ENCODE assay signal across 10 cellular contexts in the genomic region with DNA sequence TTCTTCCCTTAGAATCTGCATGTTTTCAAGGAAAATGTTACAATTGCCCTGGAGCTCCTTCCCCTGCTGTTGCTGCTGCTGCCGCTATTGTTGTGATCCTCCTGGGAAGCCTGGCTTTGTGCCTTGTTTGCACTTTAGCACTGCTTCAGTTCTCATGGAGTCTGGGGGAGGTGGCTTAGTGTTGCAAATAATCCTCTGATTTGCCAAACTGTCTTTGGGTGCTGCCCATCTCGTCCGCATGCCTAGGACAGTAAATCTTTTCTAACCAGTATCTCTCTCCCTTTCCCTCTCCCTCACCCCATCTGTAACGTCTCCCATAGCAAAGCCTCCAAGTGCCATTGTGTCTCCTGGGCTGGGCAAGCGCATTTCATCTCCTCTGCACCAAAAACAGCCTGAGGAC. TPM values are rescaled to one million over a fixed set of nuclear protein-coding genes. Genes with fewer than 3 reads are reported as not detected.
A peak's percentile ranks its signal among the peaks of the same experiment; 100 is the strongest.
DNase-seq lines count a peak whose midpoint lies in the region; ATAC-seq and TF ChIP-seq lines count a peak whose summit lies in the region.
"Had no signal": no experiment of that assay in that cellular context is flagged by ENCODE, and none has a peak within 500 bp of the region (broad histone marks: within the 10 kb centered on the region; RNA-seq: fewer than 3 reads in every experiment).

No MANE protein-coding gene starts in this region.

- peak overlapping the region; percentile 65 for H2AFZ ChIP-seq in neuronal stem cell (ENCODE audit: low read length)

- no peak overlapping the region for H4K91ac ChIP-seq in neuronal stem cell (ENCODE audit: low read depth, low read length, poor library complexity)

- H3K9ac ChIP-seq in neuronal stem cell (ENCODE audit: low read depth, low read length, poor library complexity), result no peak overlapping the region

- H3K18ac ChIP-seq in neuronal stem cell (ENCODE audit: low read length), result peak overlapping the region; percentile 2

- no peak overlapping the region for H4K8ac ChIP-seq in neuronal stem cell (ENCODE audit: low read depth, low read length)

- H3K27me3 ChIP-seq in dorsolateral prefrontal cortex, result no peaks in the 10 kb centered on the region
- no peaks in the 10 kb centered on the region for H3K27me3 ChIP-seq in neuronal stem cell (ENCODE audit: control insufficient read depth in 3 of 3, insufficient read depth in 3 of 3, low read depth in 1 of 3, low read length in 3 of 3)
- H3K27me3 ChIP-seq: pancreas had no signal

- no peak overlapping the region for H2BK12ac ChIP-seq in neuronal stem cell (ENCODE audit: low read length)

- no peaks in the 10 kb centered on the region for H3K36me3 ChIP-seq in neuronal stem cell (replicated peaks in 1 of 2; ENCODE audit: control insufficient read depth in 2 of 2, insufficient read depth in 2 of 2, low read length in 2 of 2)
- H3K36me3 ChIP-seq: pancreas had no signal

- no peak for ATAC-seq in HG02588 (IDR thresholded peaks at IDR 0.05; ENCODE audit: unreplicated experiment)
- ATAC-seq: esophagus mucosa, pancreas had no signal

- no peaks in the 10 kb centered on the region for H3K9me3 ChIP-seq in neuronal stem cell (replicated peaks in 1 of 2; ENCODE audit: control insufficient read depth in 2 of 2, insufficient read depth in 1 of 2, low read depth in 1 of 2, low read length in 2 of 2)
- H3K9me3 ChIP-seq: pancreas had no signal

- H3K23ac ChIP-seq in neuronal stem cell (ENCODE audit: low read depth, low read length, poor library complexity), result no peak overlapping the region

- H2BK15ac ChIP-seq in neuronal stem cell (ENCODE audit: low read length), result no peak overlapping the region

- no peak overlapping the region for H3K4ac ChIP-seq in neuronal stem cell (ENCODE audit: low read length)

- no peak overlapping the region for H2BK5ac ChIP-seq in neuronal stem cell (ENCODE audit: low read length)

- no peak overlapping the region for H2AK5ac ChIP-seq in neuronal stem cell (ENCODE audit: low read depth, low read length)

- H3K27ac ChIP-seq in dorsolateral prefrontal cortex (peak overlapping the region in 56 of 59 donors; percentile 19 to 98 (median 76)), neuronal stem cell (replicated peaks; ENCODE audit: low read length) (peak overlapping the region; percentile 27)
- H3K27ac ChIP-seq: pancreas had no signal

- H3K4me3 ChIP-seq in dorsolateral prefrontal cortex, result peak overlapping the region in 6 of 59 donors; percentile 2 to 36 (median 11)
- H3K4me3 ChIP-seq in neuronal stem cell (ENCODE audit: low read length in 2 of 2), result no peak overlapping the region
- H3K4me3 ChIP-seq: pancreas had no signal

- H2BK120ac ChIP-seq in neuronal stem cell (ENCODE audit: low read depth, low read length), result no peak overlapping the region

- peaks cover 11 to 21% of the 10 kb centered on the region in 2 donors for H3K4me1 ChIP-seq in neuronal stem cell (ENCODE audit: control insufficient read depth in 2 of 2, insufficient read depth in 1 of 2, low read depth in 1 of 2, low read length in 2 of 2)
- H3K4me1 ChIP-seq: pancreas had no signal

- no peaks in the 10 kb centered on the region for H3K79me1 ChIP-seq in neuronal stem cell (ENCODE audit: low read depth, low read length)

- TF ChIP-seq CTCF in dorsolateral prefrontal cortex (IDR thresholded peaks at IDR 0.05 in 54 of 56, conservative IDR thresholded peaks at IDR 0.05 in 2 of 56; ENCODE audit: low read depth in 1 of 56, partially characterized antibody in 56 of 56), result peak in 7 of 56 donors; percentile 7 to 22 (median 14)

- peak; percentile 91 for DNase-seq in ELF-1 (ENCODE audit: low read depth, low spot score)
- DNase-seq in NCI-H2171 treated with DMSO at 0.1 percent for 48 hours (lab: John Stamatoyannopoulos, UW), result peak; percentile 96
- peak in 3 of 10 donors; percentile 31 to 53 (median 36) for DNase-seq in dorsolateral prefrontal cortex
- peak; percentile 58 for DNase-seq in neuronal stem cell (ENCODE audit: low spot score)
- DNase-seq in COLO668 (lab: John Stamatoyannopoulos, UW; ENCODE audit: unreplicated experiment), result no peak
- no peak for DNase-seq in activated CD4-positive, alpha-beta T cell treated with anti-CD3 and anti-CD28 coated beads, Interleukin-2, amount 50 U/mL, for 4 hours
- DNase-seq in stimulated activated CD4-positive, alpha-beta T cell treated with anti-CD3 and anti-CD28 coated beads, Interleukin-15, amount 100 ng/mL, for 24 hours, result no peak

- no CpG with 5 or more reads among the region's 5 CpGs for WGBS in neuronal stem cell (ENCODE audit: extremely low coverage in 2 of 2, insufficient read length in 2 of 2, insufficient replicate concordance in 1 of 2), 2 donors

- no peak overlapping the region for H3K4me2 ChIP-seq in neuronal stem cell (ENCODE audit: insufficient read depth, low read length, poor library complexity, severe bottlenecking)

- no peak overlapping the region for H3K14ac ChIP-seq in neuronal stem cell (ENCODE audit: low read length)

- intact Hi-C loops in dorsolateral prefrontal cortex (cut with DNase I), result loop anchor here in 1 of 2 donors (5.0 kb wide), 1 partner anchor 47 kb away; no protein-coding TSS in a partner anchor

RNA-seq across cellular contexts. Expression of a gene that starts 30.3 kb away (rescaled TPM):
- not detected for total RNA-seq in dorsolateral prefrontal cortex
- not detected for polyA plus RNA-seq in neuronal stem cell (2013, experiment 1 of 2)
- polyA plus RNA-seq in neuronal stem cell (2013, experiment 2 of 2), result not detected
- total RNA-seq: esophagus mucosa, pancreas had no signal
- polyA plus RNA-seq: pancreas had no signal

Comparison
In these comparisons a context has a peak if more than half of its experiments do, and no peak if none do; other contexts are left out.
1. DNase-seq: peak in ELF-1 (single experiment), NCI-H2171 treated with DMSO at 0.1 percent for 48 hours (single experiment) and neuronal stem cell (single experiment); none in COLO668 (single experiment), activated CD4-positive, alpha-beta T cell treated with anti-CD3 and anti-CD28 coated beads, Interleukin-2, amount 50 U/mL, for 4 hours (0 of 2) and stimulated activated CD4-positive, alpha-beta T cell treated with anti-CD3 and anti-CD28 coated beads, Interleukin-15, amount 100 ng/mL, for 24 hours (single experiment).